In the genomic region with DNA sequence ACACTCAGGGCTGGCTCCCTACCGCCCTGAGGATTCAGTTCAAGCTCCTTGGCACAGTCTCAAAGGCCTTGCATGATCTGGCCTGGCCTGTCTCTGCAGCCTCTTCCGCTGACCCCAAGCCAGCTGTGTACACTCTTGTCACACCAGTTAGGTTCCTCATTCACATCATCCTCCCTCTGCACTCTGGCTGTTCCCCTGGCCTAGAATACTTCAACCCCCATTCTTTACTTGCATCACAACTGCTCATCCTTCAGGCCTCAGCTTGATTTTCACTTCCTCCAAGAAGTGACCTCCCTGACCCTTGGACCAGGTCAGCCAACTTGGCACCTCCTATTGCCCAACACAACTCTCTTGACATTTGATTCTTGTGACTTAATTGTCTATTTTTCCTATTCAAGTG, we compare ENCODE assay signal across 11 cellular contexts. TPM values are rescaled to one million over a fixed set of nuclear protein-coding genes. Genes with fewer than 3 reads are reported as not detected.
DNase-seq lines count a peak whose midpoint lies in the region; ATAC-seq, FAIRE-seq and TF ChIP-seq lines count a peak whose summit lies in the region.
"Had no signal": no experiment of that assay in that cellular context is flagged by ENCODE, and none has a peak within 500 bp of the region (broad histone marks: within the 10 kb centered on the region; RNA-seq: fewer than 3 reads in every experiment).

No MANE protein-coding gene starts in this region.

- H3K4me1 ChIP-seq in ACC112 (ENCODE audit: control insufficient read depth, insufficient read depth, low read length, unreplicated experiment) (peaks cover 48% of the 10 kb centered on the region), GM12878 (ENCODE audit: control insufficient read depth, insufficient read depth, low read length) (no peaks in the 10 kb centered on the region)

- H3K27ac ChIP-seq in ACC112 (ENCODE audit: low read depth, low read length) = peak overlapping the region; percentile 93
- no peak overlapping the region for H3K27ac ChIP-seq in GM12878 (ENCODE audit: control insufficient read depth, insufficient read depth)

- H3K9me3 ChIP-seq in GM12878 (replicated peaks; ENCODE audit: control insufficient read depth, insufficient read depth, low read length) = no peaks in the 10 kb centered on the region
- H3K9me3 ChIP-seq: pancreas had no signal

- H3K27me3 ChIP-seq in ACC112 (ENCODE audit: insufficient read depth, low read length) = no peaks in the 10 kb centered on the region
- H3K27me3 ChIP-seq in GM12878 (replicated peaks in 1 of 2; ENCODE audit: control insufficient read depth in 2 of 2, insufficient read depth in 2 of 2, low read length in 1 of 2) = no peaks in the 10 kb centered on the region
- H3K27me3 ChIP-seq: pancreas had no signal

- H3K27me3 Mint-ChIP-seq in type B pancreatic cell = no peaks in the 10 kb centered on the region

- POLR2A ChIA-PET in GM12878 (lab: Charles Lee) = interaction anchor here (0.6 kb wide), 1 partner anchor 65 kb away, joined by 4 read pairs; no protein-coding TSS in a partner anchor

- no peak for TF ChIP-seq POLR2A in GM12878 (IDR thresholded peaks at IDR 0.05; ENCODE audit: low read depth, low read length)

- H3K4me2 ChIP-seq in GM12878 (ENCODE audit: control insufficient read depth, insufficient read depth) = no peak overlapping the region

- no peak overlapping the region for H3K27ac Mint-ChIP-seq in type B pancreatic cell

- no peaks in the 10 kb centered on the region for H3K36me3 ChIP-seq in ACC112 (ENCODE audit: insufficient read depth, low read length)
- no peaks in the 10 kb centered on the region for H3K36me3 ChIP-seq in GM12878 (ENCODE audit: control insufficient read depth in 2 of 2, insufficient read depth in 2 of 2, low read length in 1 of 2)
- H3K36me3 ChIP-seq: pancreas had no signal

- H3K36me3 Mint-ChIP-seq in type B pancreatic cell = no peaks in the 10 kb centered on the region

- RAD21 ChIA-PET in GM12878 (lab: Charles Lee; ENCODE audit: unreplicated experiment) = interaction anchor here (3.0 kb wide), 1 partner anchor 25 kb away, joined by 8 read pairs; the partner anchor contains the start of gene HBEGF

- CTCF ChIA-PET in GM12878 (lab: Yijun Ruan, JAX) = interaction anchor here (0.6 to 1.9 kb wide), 4 partner anchors 30 to 226 kb away, joined by 3 to 7 read pairs (median 5); no protein-coding TSS in a partner anchor

- TF ChIP-seq CTCF in GM12878 (IDR thresholded peaks at IDR 0.05 in 2 of 3, conservative IDR thresholded peaks at IDR 0.05 in 1 of 3; ENCODE audit: control insufficient read depth in 2 of 3, extremely low read depth in 1 of 3, insufficient read depth in 1 of 3, low read depth in 3 of 3, low read length in 3 of 3) (no peak), type B pancreatic cell (conservative IDR thresholded peaks at IDR 0.05) (no peak)

- peak; percentile 74 for ATAC-seq in HG03432 (IDR thresholded peaks at IDR 0.05; ENCODE audit: unreplicated experiment)
- peak; percentile 93 for ATAC-seq in GM12878

- SMC1A ChIA-PET in GM12878 (lab: Charles Lee; ENCODE audit: uncharacterized antibody, unreplicated experiment) = interaction anchor here (1.1 to 1.3 kb wide), 4 partner anchors 14 to 78 kb away, joined by 4 to 5 read pairs (median 4); partner anchors contain the start of gene PFDN1

- no peaks in the 10 kb centered on the region for H4K20me1 ChIP-seq in GM12878 (ENCODE audit: control insufficient read depth, insufficient read depth)

- intact Hi-C loops in GM12878 (cut with micrococcal nuclease; ENCODE audit: unreplicated experiment) = no loop called here

- H3K79me2 ChIP-seq in ACC112 (ENCODE audit: control insufficient read depth, insufficient read depth, low read length, unreplicated experiment) (no peaks in the 10 kb centered on the region), GM12878 (ENCODE audit: control insufficient read depth, insufficient read depth, low read length) (no peaks in the 10 kb centered on the region)

- H3K4me1 Mint-ChIP-seq in type B pancreatic cell (ENCODE audit: unreplicated experiment) = peaks cover 10% of the 10 kb centered on the region

- H2AFZ ChIP-seq in ACC112 (ENCODE audit: low read length, unreplicated experiment) = no peak overlapping the region
- H2AFZ ChIP-seq in GM12878 (ENCODE audit: control insufficient read depth, low read depth, low read length) = no peak overlapping the region

- H3K9ac ChIP-seq in GM12878 (ENCODE audit: control insufficient read depth, insufficient read depth, low read length) = no peak overlapping the region

- 93% methylated on average over 2 of the region's 2 CpGs for WGBS in GM12878 (ENCODE audit: insufficient coverage, insufficient replicate concordance, low lambda C conversion rate, missing lambda C conversion rate)

- no peaks in the 10 kb centered on the region for H3K9me3 Mint-ChIP-seq in type B pancreatic cell

- no peak overlapping the region for H3K4me3 Mint-ChIP-seq in type B pancreatic cell

- H3K4me3 ChIP-seq in ACC112 (ENCODE audit: low read depth, low read length) = no peak overlapping the region
- no peak overlapping the region for H3K4me3 ChIP-seq in GM12878
- H3K4me3 ChIP-seq: pancreas had no signal

- FAIRE-seq in GM12878 (lab: Jason Lieb, UNC) = no peak
- FAIRE-seq: pancreas had no signal

- no TSS peak for BruUV-seq in GM12878 (replicated peaks; lab: Mats Ljungman, UMichigan)

- DNase-seq in GM12878 (ENCODE audit: low read depth, low spot score) (peak; percentile 21), midbrain (lab: John Stamatoyannopoulos, UW) (peak; percentile 55), ureter (ENCODE audit: low spot score) (no peak), type B pancreatic cell (ENCODE audit: extremely low spot score, unreplicated experiment) (no peak), iPS-NIHi11 (ENCODE audit: low spot score) (no peak)
- no peak for DNase-seq in effector CD8-positive, alpha-beta T cell (lab: John Stamatoyannopoulos, UW)

- in situ Hi-C loops in GM12878 (cut with MboI) = no loop called here

- TF ChIP-seq EP300 in GM12878 (IDR thresholded peaks at IDR 0.05; ENCODE audit: borderline replicate concordance in 1 of 2, control insufficient read depth in 1 of 2, low read depth in 2 of 2, low read length in 2 of 2) = no peak

- TF ChIP-seq RAD21 in GM12878 (IDR thresholded peaks at IDR 0.05; ENCODE audit: insufficient read depth, low read depth, low read length) = no peak

RNA-seq across cellular contexts. Expression of gene PFDN1, which starts 18.9 kb away (rescaled TPM):
- total RNA-seq in GM12878 (2013; cell fraction: nucleolus; rRNA removed) = 35.6 and 38.4 TPM in 2 replicates
- total RNA-seq in GM12878 (2014; rRNA removed) = 79.9 and 86.9 TPM in 2 replicates
- 73.0 and 91.1 TPM in 2 replicates for total RNA-seq in GM12878 (2014; rRNA removed; fragmentation: Illumina TruSeq; extraction: Trizol)
- total RNA-seq in GM12878 (2021) = 58.5 and 62.9 TPM in 2 replicates
- polyA plus RNA-seq in GM12878 (2011; ENCODE audit: low read depth) = 28.9 TPM
- 63.8 and 65.9 TPM in 2 replicates for polyA plus RNA-seq in GM12878 (2011; rRNA removed)
- 98.8 and 102 TPM in 2 replicates for polyA plus RNA-seq in GM12878 (2011; cell fraction: cytosol; rRNA removed)
- polyA plus RNA-seq in GM12878 (2011; cell fraction: nucleus; rRNA removed) = 24.5 and 33.3 TPM in 2 replicates
- 85.5 and 118 TPM in 2 replicates for polyA plus RNA-seq in GM12878 (2012)
- 150 and 190 TPM in 2 replicates for polyA plus RNA-seq in GM12878 (2014; fragmentation: Illumina TruSeq; extraction: Trizol)
- 100 to 1,000 TPM; 192 to 193 TPM for polyA plus RNA-seq in GM12878 (2014; fragmentation: Nextera tagmentation; extraction: Ambion mirVana)
- polyA plus RNA-seq in GM12878 (2014; rRNA removed) = 85.8 and 86.8 TPM in 2 replicates
- 100 to 1,000 TPM; 112 to 131 TPM for polyA plus RNA-seq in GM12878 (2016; fragmentation: Nextera tagmentation; extraction: Ambion mirVana)
- polyA minus RNA-seq in GM12878 (2011; rRNA and poly(A)+ RNA removed) = 57.4 and 63.6 TPM in 2 replicates
- polyA minus RNA-seq in GM12878 (2011; cell fraction: cytosol; rRNA and poly(A)+ RNA removed) = 15.2 and 18.9 TPM in 2 replicates
- polyA minus RNA-seq in GM12878 (2011; cell fraction: nucleus; rRNA and poly(A)+ RNA removed) = 10.6 and 13.1 TPM in 2 replicates
- total RNA-seq in ureter = 41.5 TPM
- 47.1 and 57.9 TPM in 2 replicates for total RNA-seq in type B pancreatic cell (ENCODE audit: low replicate concordance)

RNA-seq across cellular contexts. Expression of gene HBEGF, which starts 24.6 kb away (rescaled TPM):
- total RNA-seq in GM12878 (2013; cell fraction: nucleolus; rRNA removed) = 2.0 and 2.9 TPM in 2 replicates
- total RNA-seq in GM12878 (2014; rRNA removed) (2.5 and 3.1 TPM in 2 replicates), GM12878 (2014; rRNA removed; fragmentation: Illumina TruSeq; extraction: Trizol) (2.5 and 2.9 TPM in 2 replicates), GM12878 (2021) (2.6 and 2.7 TPM in 2 replicates), ureter (5.6 TPM), type B pancreatic cell (ENCODE audit: low replicate concordance) (4.7 and 4.9 TPM in 2 replicates)
- 0.33 TPM for polyA plus RNA-seq in GM12878 (2011; ENCODE audit: low read depth)
- polyA plus RNA-seq in GM12878 (2011; rRNA removed) (2.2 and 2.5 TPM in 2 replicates), GM12878 (2014; fragmentation: Illumina TruSeq; extraction: Trizol) (3.1 and 4.5 TPM in 2 replicates), GM12878 (2014; fragmentation: Nextera tagmentation; extraction: Ambion mirVana) (1 to 10 TPM in 1 of 2 experiments, under 1 TPM in 1; 0.87 to 1.5 TPM), GM12878 (2014; rRNA removed) (1.6 and 2.0 TPM in 2 replicates), GM12878 (2016; fragmentation: Nextera tagmentation; extraction: Ambion mirVana) (1 to 10 TPM; 1.3 to 1.6 TPM)
- 1.5 and 1.6 TPM in 2 replicates for polyA plus RNA-seq in GM12878 (2011; cell fraction: cytosol; rRNA removed)
- 2.6 TPM in 2 replicates for polyA plus RNA-seq in GM12878 (2011; cell fraction: nucleus; rRNA removed)
- 0.27 and 0.42 TPM in 2 replicates for polyA plus RNA-seq in GM12878 (2012)
- polyA minus RNA-seq in GM12878 (2011; rRNA and poly(A)+ RNA removed) = 0.88 and 1.9 TPM in 2 replicates
- polyA minus RNA-seq in GM12878 (2011; cell fraction: cytosol; rRNA and poly(A)+ RNA removed) = 0.53 and 0.73 TPM in 2 replicates
- 1.9 and 3.3 TPM in 2 replicates for polyA minus RNA-seq in GM12878 (2011; cell fraction: nucleus; rRNA and poly(A)+ RNA removed)

RNA-seq across cellular contexts. Expression of gene SLC4A9, which starts 38.2 kb away (rescaled TPM):
- total RNA-seq in GM12878 (2013; cell fraction: nucleolus; rRNA removed) = 0.35 and 0.64 TPM in 2 replicates
- total RNA-seq in GM12878 (2014; rRNA removed) (0.05 TPM in 1 of 2 replicates, not detected in the other), GM12878 (2014; rRNA removed; fragmentation: Illumina TruSeq; extraction: Trizol) (not detected in 2 replicates), GM12878 (2021) (0.05 TPM in 1 of 2 replicates, not detected in the other), ureter (0.13 TPM), type B pancreatic cell (ENCODE audit: low replicate concordance) (0.17 TPM in 1 of 2 replicates, not detected in the other)
- not detected for polyA plus RNA-seq in GM12878 (2011; ENCODE audit: low read depth)
- polyA plus RNA-seq in GM12878 (2011; rRNA removed) (not detected in 2 replicates), GM12878 (2014; fragmentation: Illumina TruSeq; extraction: Trizol) (not detected in 2 replicates), GM12878 (2014; fragmentation: Nextera tagmentation; extraction: Ambion mirVana) (under 1 TPM in 1 of 2 experiments, not detected in 1; 0.05 TPM), GM12878 (2014; rRNA removed) (0.03 TPM in 1 of 2 replicates, not detected in the other), GM12878 (2016; fragmentation: Nextera tagmentation; extraction: Ambion mirVana) (not detected)
- polyA plus RNA-seq in GM12878 (2011; cell fraction: cytosol; rRNA removed) = 0.02 TPM in 1 of 2 replicates, not detected in the other
- polyA plus RNA-seq in GM12878 (2011; cell fraction: nucleus; rRNA removed) = 0.09 and 0.29 TPM in 2 replicates
- polyA plus RNA-seq in GM12878 (2012) = not detected in 2 replicates
- not detected in 2 replicates for polyA minus RNA-seq in GM12878 (2011; rRNA and poly(A)+ RNA removed)
- not detected in 2 replicates for polyA minus RNA-seq in GM12878 (2011; cell fraction: cytosol; rRNA and poly(A)+ RNA removed)
- polyA minus RNA-seq in GM12878 (2011; cell fraction: nucleus; rRNA and poly(A)+ RNA removed) = not detected in 2 replicates
- total RNA-seq: dermis microvascular lymphatic vessel endothelial cell, G401 had no signal

Comparison
In these comparisons a context has a peak if more than half of its experiments do, and no peak if none do; other contexts are left out.
1. DNase-seq: peak in GM12878 (single experiment) and midbrain (single experiment); none in ureter (single experiment), effector CD8-positive, alpha-beta T cell (single experiment), type B pancreatic cell (single experiment) and iPS-NIHi11 (single experiment).